In genomic region chr16:5490499-5490898, GRCh38 we compare ENCODE assay signal across 8 cellular contexts.
A peak's percentile ranks its signal among the peaks of the same experiment; 100 is the strongest.
DNase-seq lines count a peak whose midpoint lies in the region; ATAC-seq and TF ChIP-seq lines count a peak whose summit lies in the region.

No MANE protein-coding gene starts in this region.

- H3K4me1 ChIP-seq in CD8-positive, alpha-beta T cell (ENCODE audit: insufficient read depth, low read length) = no peaks in the 10 kb centered on the region

- H3K9me3 ChIP-seq in CD8-positive, alpha-beta T cell (ENCODE audit: low read length) = no peaks in the 10 kb centered on the region

- H3K27ac Mint-ChIP-seq in CD8-positive, alpha-beta T cell = no peak overlapping the region
- no peak overlapping the region for H3K27ac Mint-ChIP-seq in glutamatergic neuron (ENCODE audit: unreplicated experiment)

- intact Hi-C loops in CD8-positive, alpha-beta T cell (cut with DNase I, micrococcal nuclease) = no loop called here

- no peaks in the 10 kb centered on the region for H3K36me3 Mint-ChIP-seq in CD8-positive, alpha-beta T cell
- no peaks in the 10 kb centered on the region for H3K36me3 Mint-ChIP-seq in glutamatergic neuron (ENCODE audit: unreplicated experiment)

- CTCF ChIA-PET in CD8-positive, alpha-beta T cell (lab: Charles Lee) = no interaction called here

- ATAC-seq in CD8-positive, alpha-beta T cell = no peak
- ATAC-seq in HG03342 (IDR thresholded peaks at IDR 0.05; ENCODE audit: unreplicated experiment) = no peak
- ATAC-seq in HG03045 (IDR thresholded peaks at IDR 0.05; ENCODE audit: unreplicated experiment) = no peak
- no peak for ATAC-seq in GM19023 (IDR thresholded peaks at IDR 0.05; ENCODE audit: unreplicated experiment)

- no peak overlapping the region for H3K27ac ChIP-seq in CD8-positive, alpha-beta T cell (ENCODE audit: low read depth, low read length)
- H3K27ac ChIP-seq in substantia nigra (ENCODE audit: low read depth, low read length, poor library complexity, severe bottlenecking) = no peak overlapping the region

- H3K4me1 Mint-ChIP-seq in CD8-positive, alpha-beta T cell (ENCODE audit: low read depth) = no peaks in the 10 kb centered on the region
- no peaks in the 10 kb centered on the region for H3K4me1 Mint-ChIP-seq in glutamatergic neuron (ENCODE audit: low read depth, unreplicated experiment)

- DNase-seq in CD8-positive, alpha-beta T cell = no peak
- no peak for DNase-seq in GM12864 (ENCODE audit: low read depth)
- DNase-seq in RKO (ENCODE audit: low spot score) = peak; percentile 65
- DNase-seq in glutamatergic neuron = peak; percentile 79
- peak in 38 of 49 donors; percentile 2 to 60 (median 23) for DNase-seq in substantia nigra (lab: John Stamatoyannopoulos, UW)

- H3K27me3 ChIP-seq in CD8-positive, alpha-beta T cell (ENCODE audit: insufficient read depth, low read length) = no peaks in the 10 kb centered on the region

- H3K4me3 Mint-ChIP-seq in CD8-positive, alpha-beta T cell = no peak overlapping the region
- no peak overlapping the region for H3K4me3 Mint-ChIP-seq in glutamatergic neuron (ENCODE audit: unreplicated experiment)

- H3K4me3 ChIP-seq in CD8-positive, alpha-beta T cell (ENCODE audit: low read depth, low read length) = no peak overlapping the region
- no peak overlapping the region for H3K4me3 ChIP-seq in GM12864 (ENCODE audit: low read depth, low read length)

- no peaks in the 10 kb centered on the region for H3K36me3 ChIP-seq in CD8-positive, alpha-beta T cell (ENCODE audit: insufficient read depth, low read length)

- peak; percentile 12 for TF ChIP-seq CTCF in CD8-positive, alpha-beta T cell (IDR thresholded peaks at IDR 0.05)
- TF ChIP-seq CTCF in GM12864 (IDR thresholded peaks at IDR 0.05; ENCODE audit: low read depth, low read length, missing control alignments) (peak; percentile 77), glutamatergic neuron (IDR thresholded peaks at IDR 0.05; ENCODE audit: partially characterized antibody, unreplicated experiment) (peak; percentile 99)

- peaks cover 10% of the 10 kb centered on the region for H3K27me3 Mint-ChIP-seq in CD8-positive, alpha-beta T cell (ENCODE audit: low read depth)
- no peaks in the 10 kb centered on the region for H3K27me3 Mint-ChIP-seq in glutamatergic neuron (ENCODE audit: unreplicated experiment)

- POLR2A ChIA-PET in CD8-positive, alpha-beta T cell (lab: Charles Lee) = no interaction called here

- H3K9me3 Mint-ChIP-seq in CD8-positive, alpha-beta T cell = no peaks in the 10 kb centered on the region
- H3K9me3 Mint-ChIP-seq in glutamatergic neuron (ENCODE audit: unreplicated experiment) = no peaks in the 10 kb centered on the region

Comparison
In these comparisons a context has a peak if more than half of its experiments do, and no peak if none do; other contexts are left out.
1. DNase-seq: peak in RKO (single experiment), glutamatergic neuron (single experiment) and substantia nigra (38 of 49); none in CD8-positive, alpha-beta T cell (0 of 7) and GM12864 (single experiment).
2. CTCF ChIP-seq: peak in every context shown above with its lines; median percentile 99 in glutamatergic neuron; 77 in GM12864; 12 in CD8-positive, alpha-beta T cell.